Comparison of ENCODE assay signal across 8 cellular contexts in the genomic region with DNA sequence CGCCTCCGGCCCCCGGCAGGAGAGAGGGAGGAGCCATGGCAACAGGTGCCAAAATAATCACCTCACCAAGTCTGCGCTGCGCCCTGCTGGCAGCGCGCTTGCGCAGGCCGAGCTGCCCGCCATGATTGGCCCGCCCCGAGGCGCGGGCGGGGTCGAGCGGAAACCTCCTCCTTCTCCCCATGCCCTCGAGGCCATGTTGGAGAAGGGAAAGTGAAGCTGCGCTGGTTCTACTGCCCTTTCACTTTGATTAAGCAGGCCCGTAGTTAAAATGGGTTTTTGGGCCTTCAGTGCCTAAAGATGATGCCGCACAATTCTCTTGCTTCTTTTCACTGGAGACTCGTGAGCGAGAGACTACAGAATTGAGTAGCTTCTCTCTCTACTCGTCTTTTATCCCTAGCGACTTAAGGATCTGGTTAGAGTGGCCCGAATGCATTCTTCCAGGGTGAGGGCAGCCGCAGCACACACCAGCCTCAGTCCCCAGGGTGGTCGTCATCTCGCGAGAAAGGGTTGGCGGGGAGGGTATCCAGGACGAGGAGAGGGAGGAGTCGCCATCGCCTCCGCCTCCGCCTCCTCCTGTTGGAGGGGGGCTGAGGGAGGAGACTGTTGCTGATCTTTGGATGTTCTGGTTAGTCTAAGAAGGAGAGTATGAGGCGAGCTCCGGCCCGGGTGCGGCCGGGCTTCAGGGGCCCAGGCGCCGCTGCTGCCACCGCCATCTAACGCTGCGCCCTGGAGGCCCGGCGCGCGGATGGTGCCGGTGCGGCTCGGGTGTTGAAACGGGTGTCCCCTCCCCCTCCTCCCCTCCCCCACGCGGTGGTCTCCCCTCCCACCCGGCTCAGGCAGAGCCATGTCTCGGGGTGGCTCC. TPM values are rescaled to one million over a fixed set of nuclear protein-coding genes. Genes with fewer than 3 reads are reported as not detected.
DNase-seq lines count a peak whose midpoint lies in the region; ATAC-seq, FAIRE-seq and TF ChIP-seq lines count a peak whose summit lies in the region.

TSS of gene DCAF6 (plus strand) at position 616 of the 862 bp plus-strand sequence. CDS start at position 845, 229 bp downstream.

- H3F3A ChIP-seq in OCI-LY1 (ENCODE audit: insufficient read depth, low read length) = no peaks in the 10 kb centered on the region

- H3K36me3 Mint-ChIP-seq in Calu3 (ENCODE audit: insufficient read depth, unreplicated experiment) = peaks cover 50% of the 10 kb centered on the region

- no peaks in the 10 kb centered on the region for H3K9me3 Mint-ChIP-seq in Calu3 (ENCODE audit: low read depth, unreplicated experiment)

- intact Hi-C loops in Calu3 (cut with micrococcal nuclease; ENCODE audit: unreplicated experiment) = loop anchor here (5.0 kb wide), 1 partner anchor 214 kb away; the partner anchor contains the start of gene MPZL1

- BruUV-seq in Calu3 (replicated peaks; lab: Mats Ljungman, UMichigan) = no TSS peak

- ATAC-seq in GM21447 (IDR thresholded peaks at IDR 0.05; ENCODE audit: unreplicated experiment) = peak; percentile 74

- H3K36me3 ChIP-seq in HUES64 (ENCODE audit: insufficient read depth, low read length) (no peaks in the 10 kb centered on the region), OCI-LY1 (ENCODE audit: insufficient read depth, low read length) (no peaks in the 10 kb centered on the region), mesodermal cell (ENCODE audit: control insufficient read depth, insufficient read depth, low read length) (no peaks in the 10 kb centered on the region)

- H3K4me1 Mint-ChIP-seq in Calu3 (ENCODE audit: low read depth, unreplicated experiment) = peaks cover 26% of the 10 kb centered on the region

- H3K27me3 Mint-ChIP-seq in Calu3 (ENCODE audit: unreplicated experiment) = no peaks in the 10 kb centered on the region

- no peaks in the 10 kb centered on the region for H3K27me3 ChIP-seq in HUES64 (ENCODE audit: insufficient read depth, low read length)
- no peaks in the 10 kb centered on the region for H3K27me3 ChIP-seq in OCI-LY1 (ENCODE audit: insufficient read depth, low read length)

- no peaks in the 10 kb centered on the region for H3K9me3 ChIP-seq in HUES64 (ENCODE audit: insufficient read depth, low read depth, low read length)
- H3K9me3 ChIP-seq in OCI-LY1 (ENCODE audit: low read length) = no peaks in the 10 kb centered on the region
- H3K9me3 ChIP-seq in mesodermal cell (ENCODE audit: control insufficient read depth, low read length) = no peaks in the 10 kb centered on the region

- H3K4me2 ChIP-seq in OCI-LY1 (ENCODE audit: low read length) = peak within 1 kb of the TSS; percentile 78

- H3K4me3 ChIP-seq in HUES64 (ENCODE audit: low read length) = peak within 1 kb of the TSS; percentile 73
- peak within 1 kb of the TSS; percentile 74 for H3K4me3 ChIP-seq in OCI-LY1 (ENCODE audit: low read depth, low read length, poor library complexity, severe bottlenecking)
- peak within 1 kb of the TSS; percentile 76 for H3K4me3 ChIP-seq in mesodermal cell (ENCODE audit: extremely low read depth, insufficient read depth, low read length, poor library complexity, severe bottlenecking)

- no peak within 1 kb of the TSS for H2AFZ ChIP-seq in OCI-LY1 (ENCODE audit: low read length)

- peak within 1 kb of the TSS; percentile 97 for H3K27ac Mint-ChIP-seq in Calu3 (ENCODE audit: unreplicated experiment)

- peak within 1 kb of the TSS; percentile 91 for H3K4me3 Mint-ChIP-seq in Calu3 (ENCODE audit: low read depth, unreplicated experiment)

- CTCF ChIA-PET in Calu3 (lab: Charles Lee) = interaction anchor here (0.5 to 2.8 kb wide), 6 partner anchors 9 to 221 kb away, joined by 3 to 14 read pairs (median 4); no protein-coding TSS in a partner anchor

- peaks cover 62% of the 10 kb centered on the region for H3K79me2 ChIP-seq in OCI-LY1 (ENCODE audit: insufficient read depth, low read length)

- DNase-seq in Calu3 = peak; percentile 98
- DNase-seq in activated CD8-positive, alpha-beta memory T cell treated with anti-CD3 and anti-CD28 coated beads, Interleukin-2, amount 50 U/mL, for 4 hours = peak; percentile 96
- peak; percentile 94 to 95 for DNase-seq in stimulated activated CD8-positive, alpha-beta memory T cell treated with anti-CD3 and anti-CD28 coated beads, Interleukin-15, amount 100 ng/mL, for 4 hours (ENCODE audit: low read depth in 2 of 2)

- H4K20me1 ChIP-seq in OCI-LY1 (ENCODE audit: insufficient read depth, low read length) = no peaks in the 10 kb centered on the region

- no peaks in the 10 kb centered on the region for H3K9me2 ChIP-seq in OCI-LY1 (ENCODE audit: low read depth, low read length)

- H3K9ac ChIP-seq in HUES64 (ENCODE audit: low read depth, low read length) = peak within 1 kb of the TSS; percentile 95
- H3K9ac ChIP-seq in OCI-LY1 (ENCODE audit: low read length) = peak within 1 kb of the TSS; percentile 82

- TF ChIP-seq CTCF in Calu3 (IDR thresholded peaks at IDR 0.05; ENCODE audit: unreplicated experiment) (no peak), OCI-LY1 (IDR thresholded peaks at IDR 0.05; ENCODE audit: low read length) (no peak)

- H3K4me1 ChIP-seq in HUES64 (ENCODE audit: insufficient read depth, low read length) (peaks cover 24% of the 10 kb centered on the region), OCI-LY1 (ENCODE audit: insufficient read depth, low read length, severe bottlenecking) (peaks cover 30% of the 10 kb centered on the region), mesodermal cell (ENCODE audit: control insufficient read depth, insufficient read depth, low read length, poor library complexity, severe bottlenecking) (no peaks in the 10 kb centered on the region)

- under 1% methylated on average over 55 of the region's 58 CpGs for WGBS in HUES64
- 0% methylated on average over 21 to 22 of the region's 58 CpGs for WGBS in mesodermal cell (ENCODE audit: insufficient coverage in 2 of 2), 2 experiments

- FAIRE-seq in endometrium (lab: Jason Lieb, UNC) = peak; percentile 80

- H3K27ac ChIP-seq in HUES64 (ENCODE audit: low read depth, low read length) = peak within 1 kb of the TSS; percentile 97
- peak within 1 kb of the TSS; percentile 90 for H3K27ac ChIP-seq in OCI-LY1 (ENCODE audit: low read depth, low read length, poor library complexity, severe bottlenecking)
- H3K27ac ChIP-seq in mesodermal cell (ENCODE audit: low read depth, low read length, severe bottlenecking) = peak within 1 kb of the TSS; percentile 97

RNA-seq across cellular contexts. Expression of gene DCAF6, which starts in this region (rescaled TPM):
- 64.0 and 69.1 TPM in 2 replicates for total RNA-seq in Calu3 (2022)
- polyA plus RNA-seq in HUES64 (2013, experiment 1 of 2) = 9.1 TPM
- polyA plus RNA-seq in HUES64 (2013, experiment 2 of 2) = 10.1 TPM
- 18.3 TPM for polyA plus RNA-seq in mesodermal cell (2013, experiment 1 of 2)
- polyA plus RNA-seq in mesodermal cell (2013, experiment 2 of 2) = 17.8 TPM

Comparison
In these comparisons a context has a peak if more than half of its experiments do, and no peak if none do; other contexts are left out.
1. Peak in every context shown above with its lines: DNase-seq, ATAC-seq, H3K4me3 ChIP-seq and H3K27ac ChIP-seq.